In the genomic region with DNA sequence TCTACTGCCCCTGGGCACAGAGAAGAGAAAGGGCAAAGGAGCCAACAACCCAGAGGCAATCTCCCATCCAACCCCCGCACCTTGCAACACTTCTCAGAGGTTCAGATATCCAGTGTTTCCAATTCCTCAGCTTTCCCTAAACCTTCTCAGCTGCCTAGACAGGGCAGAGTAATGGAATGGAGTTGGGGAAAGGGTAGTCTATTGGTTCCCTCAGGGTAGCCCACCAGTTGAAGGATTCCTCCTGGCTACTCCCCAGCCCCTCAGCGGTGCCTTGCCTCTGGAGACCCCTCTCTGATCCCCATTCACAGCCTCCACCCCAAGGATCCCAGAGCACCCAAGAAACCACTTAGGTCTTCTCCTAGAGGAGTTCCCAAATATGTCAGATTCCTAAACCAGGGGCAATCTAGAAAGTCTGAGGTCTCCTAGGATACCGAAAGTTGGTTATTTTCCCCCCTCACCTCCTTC, we compare ENCODE assay signal across 2 cellular contexts.
TF ChIP-seq lines count a peak whose summit lies in the region.

No MANE protein-coding gene starts in this region.

TF ChIP-seq in SK-N-SH, 30 proteins besides CTCF, POLR2A, EP300 and RAD21:
- TF ChIP-seq YY1 (IDR thresholded peaks at IDR 0.05; ENCODE audit: low read depth) (no peak), NRF1 (IDR thresholded peaks at IDR 0.05; ENCODE audit: low read depth, low read length) (no peak), RFX5 (IDR thresholded peaks at IDR 0.05; ENCODE audit: low read length) (no peak), GABPA (IDR thresholded peaks at IDR 0.05; ENCODE audit: low read depth) (no peak), NFIC (IDR thresholded peaks at IDR 0.05; ENCODE audit: borderline replicate concordance) (no peak)
- TF ChIP-seq, protein P1, sequence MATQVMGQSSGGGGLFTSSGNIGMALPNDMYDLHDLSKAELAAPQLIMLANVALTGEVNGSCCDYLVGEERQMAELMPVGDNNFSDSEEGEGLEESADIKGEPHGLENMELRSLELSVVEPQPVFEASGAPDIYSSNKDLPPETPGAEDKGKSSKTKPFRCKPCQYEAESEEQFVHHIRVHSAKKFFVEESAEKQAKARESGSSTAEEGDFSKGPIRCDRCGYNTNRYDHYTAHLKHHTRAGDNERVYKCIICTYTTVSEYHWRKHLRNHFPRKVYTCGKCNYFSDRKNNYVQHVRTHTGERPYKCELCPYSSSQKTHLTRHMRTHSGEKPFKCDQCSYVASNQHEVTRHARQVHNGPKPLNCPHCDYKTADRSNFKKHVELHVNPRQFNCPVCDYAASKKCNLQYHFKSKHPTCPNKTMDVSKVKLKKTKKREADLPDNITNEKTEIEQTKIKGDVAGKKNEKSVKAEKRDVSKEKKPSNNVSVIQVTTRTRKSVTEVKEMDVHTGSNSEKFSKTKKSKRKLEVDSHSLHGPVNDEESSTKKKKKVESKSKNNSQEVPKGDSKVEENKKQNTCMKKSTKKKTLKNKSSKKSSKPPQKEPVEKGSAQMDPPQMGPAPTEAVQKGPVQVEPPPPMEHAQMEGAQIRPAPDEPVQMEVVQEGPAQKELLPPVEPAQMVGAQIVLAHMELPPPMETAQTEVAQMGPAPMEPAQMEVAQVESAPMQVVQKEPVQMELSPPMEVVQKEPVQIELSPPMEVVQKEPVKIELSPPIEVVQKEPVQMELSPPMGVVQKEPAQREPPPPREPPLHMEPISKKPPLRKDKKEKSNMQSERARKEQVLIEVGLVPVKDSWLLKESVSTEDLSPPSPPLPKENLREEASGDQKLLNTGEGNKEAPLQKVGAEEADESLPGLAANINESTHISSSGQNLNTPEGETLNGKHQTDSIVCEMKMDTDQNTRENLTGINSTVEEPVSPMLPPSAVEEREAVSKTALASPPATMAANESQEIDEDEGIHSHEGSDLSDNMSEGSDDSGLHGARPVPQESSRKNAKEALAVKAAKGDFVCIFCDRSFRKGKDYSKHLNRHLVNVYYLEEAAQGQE (IDR thresholded peaks at IDR 0.05; ENCODE audit: low read depth, low read length): no peak

TF ChIP-seq in HepG2, 621 proteins besides CTCF, POLR2A, EP300 and RAD21:
- TF ChIP-seq, protein P2, sequence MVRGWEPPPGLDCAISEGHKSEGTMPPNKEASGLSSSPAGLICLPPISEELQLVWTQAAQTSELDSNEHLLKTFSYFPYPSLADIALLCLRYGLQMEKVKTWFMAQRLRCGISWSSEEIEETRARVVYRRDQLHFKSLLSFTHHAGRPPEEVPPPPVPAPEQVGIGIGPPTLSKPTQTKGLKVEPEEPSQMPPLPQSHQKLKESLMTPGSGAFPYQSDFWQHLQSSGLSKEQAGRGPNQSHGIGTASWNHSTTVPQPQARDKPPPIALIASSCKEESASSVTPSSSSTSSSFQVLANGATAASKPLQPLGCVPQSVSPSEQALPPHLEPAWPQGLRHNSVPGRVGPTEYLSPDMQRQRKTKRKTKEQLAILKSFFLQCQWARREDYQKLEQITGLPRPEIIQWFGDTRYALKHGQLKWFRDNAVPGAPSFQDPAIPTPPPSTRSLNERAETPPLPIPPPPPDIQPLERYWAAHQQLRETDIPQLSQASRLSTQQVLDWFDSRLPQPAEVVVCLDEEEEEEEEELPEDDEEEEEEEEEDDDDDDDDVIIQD (CRISPR knock-in tag; IDR thresholded peaks at IDR 0.05; ENCODE audit: low read depth): no peak
- TF ChIP-seq, protein P3, sequence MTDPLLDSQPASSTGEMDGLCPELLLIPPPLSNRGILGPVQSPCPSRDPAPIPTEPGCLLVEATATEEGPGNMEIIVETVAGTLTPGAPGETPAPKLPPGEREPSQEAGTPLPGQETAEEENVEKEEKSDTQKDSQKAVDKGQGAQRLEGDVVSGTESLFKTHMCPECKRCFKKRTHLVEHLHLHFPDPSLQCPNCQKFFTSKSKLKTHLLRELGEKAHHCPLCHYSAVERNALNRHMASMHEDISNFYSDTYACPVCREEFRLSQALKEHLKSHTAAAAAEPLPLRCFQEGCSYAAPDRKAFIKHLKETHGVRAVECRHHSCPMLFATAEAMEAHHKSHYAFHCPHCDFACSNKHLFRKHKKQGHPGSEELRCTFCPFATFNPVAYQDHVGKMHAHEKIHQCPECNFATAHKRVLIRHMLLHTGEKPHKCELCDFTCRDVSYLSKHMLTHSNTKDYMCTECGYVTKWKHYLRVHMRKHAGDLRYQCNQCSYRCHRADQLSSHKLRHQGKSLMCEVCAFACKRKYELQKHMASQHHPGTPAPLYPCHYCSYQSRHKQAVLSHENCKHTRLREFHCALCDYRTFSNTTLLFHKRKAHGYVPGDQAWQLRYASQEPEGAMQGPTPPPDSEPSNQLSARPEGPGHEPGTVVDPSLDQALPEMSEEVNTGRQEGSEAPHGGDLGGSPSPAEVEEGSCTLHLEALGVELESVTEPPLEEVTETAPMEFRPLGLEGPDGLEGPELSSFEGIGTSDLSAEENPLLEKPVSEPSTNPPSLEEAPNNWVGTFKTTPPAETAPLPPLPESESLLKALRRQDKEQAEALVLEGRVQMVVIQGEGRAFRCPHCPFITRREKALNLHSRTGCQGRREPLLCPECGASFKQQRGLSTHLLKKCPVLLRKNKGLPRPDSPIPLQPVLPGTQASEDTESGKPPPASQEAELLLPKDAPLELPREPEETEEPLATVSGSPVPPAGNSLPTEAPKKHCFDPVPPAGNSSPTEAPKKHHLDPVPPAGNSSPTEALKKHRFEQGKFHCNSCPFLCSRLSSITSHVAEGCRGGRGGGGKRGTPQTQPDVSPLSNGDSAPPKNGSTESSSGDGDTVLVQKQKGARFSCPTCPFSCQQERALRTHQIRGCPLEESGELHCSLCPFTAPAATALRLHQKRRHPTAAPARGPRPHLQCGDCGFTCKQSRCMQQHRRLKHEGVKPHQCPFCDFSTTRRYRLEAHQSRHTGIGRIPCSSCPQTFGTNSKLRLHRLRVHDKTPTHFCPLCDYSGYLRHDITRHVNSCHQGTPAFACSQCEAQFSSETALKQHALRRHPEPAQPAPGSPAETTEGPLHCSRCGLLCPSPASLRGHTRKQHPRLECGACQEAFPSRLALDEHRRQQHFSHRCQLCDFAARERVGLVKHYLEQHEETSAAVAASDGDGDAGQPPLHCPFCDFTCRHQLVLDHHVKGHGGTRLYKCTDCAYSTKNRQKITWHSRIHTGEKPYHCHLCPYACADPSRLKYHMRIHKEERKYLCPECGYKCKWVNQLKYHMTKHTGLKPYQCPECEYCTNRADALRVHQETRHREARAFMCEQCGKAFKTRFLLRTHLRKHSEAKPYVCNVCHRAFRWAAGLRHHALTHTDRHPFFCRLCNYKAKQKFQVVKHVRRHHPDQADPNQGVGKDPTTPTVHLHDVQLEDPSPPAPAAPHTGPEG (CRISPR knock-in tag; IDR thresholded peaks at IDR 0.05): 0 out of 2 replicates have a peak, but pooled peaks have one; percentile 38
- TF ChIP-seq ZNF468 (CRISPR knock-in tag; IDR thresholded peaks at IDR 0.05) (no peak), ZNF788 (CRISPR knock-in tag; IDR thresholded peaks at IDR 0.05; ENCODE audit: borderline replicate concordance) (no peak), ZNF143 (CRISPR knock-in tag; IDR thresholded peaks at IDR 0.05) (no peak)
- TF ChIP-seq, protein P4, sequence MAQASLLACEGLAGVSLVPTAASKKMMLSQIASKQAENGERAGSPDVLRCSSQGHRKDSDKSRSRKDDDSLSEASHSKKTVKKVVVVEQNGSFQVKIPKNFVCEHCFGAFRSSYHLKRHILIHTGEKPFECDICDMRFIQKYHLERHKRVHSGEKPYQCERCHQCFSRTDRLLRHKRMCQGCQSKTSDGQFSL (CRISPR knock-in tag; IDR thresholded peaks at IDR 0.05): peak; percentile 10; the same call in 1 of the 2 replicates
